In the genomic region with DNA sequence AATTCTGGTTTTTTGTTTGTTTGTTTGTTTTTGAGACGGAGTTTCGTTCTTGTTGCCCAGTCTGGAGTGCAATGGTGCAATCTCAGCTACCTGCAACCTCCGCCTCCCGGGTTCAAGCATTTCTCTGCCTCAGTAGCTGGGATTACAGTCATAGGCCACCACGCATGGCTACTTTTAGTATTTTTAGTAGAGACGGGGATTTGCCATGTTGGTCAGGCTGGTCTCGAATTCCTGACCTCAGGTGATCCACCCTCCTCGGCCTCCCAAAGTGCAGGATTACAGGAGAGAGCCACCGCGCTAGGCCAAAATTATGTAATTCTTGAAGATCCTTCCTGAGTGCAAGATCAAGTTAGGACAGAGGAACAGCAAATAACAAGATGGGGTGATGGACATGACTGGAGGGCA, we compare ENCODE assay signal across 8 cellular contexts. TPM values are rescaled to one million over a fixed set of nuclear protein-coding genes. Genes with fewer than 3 reads are reported as not detected.
DNase-seq lines count a peak whose midpoint lies in the region; ATAC-seq and TF ChIP-seq lines count a peak whose summit lies in the region.

No MANE protein-coding gene starts in this region.

- H3K9me3 ChIP-seq in Peyer's patch (no peaks in the 10 kb centered on the region), esophagus muscularis mucosa (no peaks in the 10 kb centered on the region), prostate gland (no peaks in the 10 kb centered on the region)

- no peak for TF ChIP-seq CTCF in GM06990 (IDR thresholded peaks at IDR 0.05; ENCODE audit: insufficient read depth, low read length, poor library complexity, severe bottlenecking)
- no peak for TF ChIP-seq CTCF in Peyer's patch (IDR thresholded peaks at IDR 0.05)
- TF ChIP-seq CTCF in esophagus muscularis mucosa (IDR thresholded peaks at IDR 0.05), result no peak
- TF ChIP-seq CTCF in prostate gland (IDR thresholded peaks at IDR 0.05), result no peak

- H3K27me3 ChIP-seq in GM06990 (replicated peaks; ENCODE audit: control insufficient read depth, insufficient read depth, low read length), result no peaks in the 10 kb centered on the region
- H3K27me3 ChIP-seq in Peyer's patch, result no peaks in the 10 kb centered on the region
- H3K27me3 ChIP-seq in esophagus muscularis mucosa, result no peaks in the 10 kb centered on the region
- H3K27me3 ChIP-seq in prostate gland (replicated peaks; ENCODE audit: insufficient read depth), result no peaks in the 10 kb centered on the region

- TF ChIP-seq EP300 in esophagus muscularis mucosa (IDR thresholded peaks at IDR 0.05), result no peak

- ATAC-seq in GM18909 (IDR thresholded peaks at IDR 0.05; ENCODE audit: poor library complexity, unreplicated experiment) (no peak), HG02884 (IDR thresholded peaks at IDR 0.05; ENCODE audit: unreplicated experiment) (no peak), GM18873 (IDR thresholded peaks at IDR 0.05; ENCODE audit: low FRiP score, unreplicated experiment) (no peak)

- H3K27ac ChIP-seq in Peyer's patch, result peak overlapping the region; percentile 84 to 97 (median 96)
- peak overlapping the region; percentile 91 to 96 (median 94) for H3K27ac ChIP-seq in esophagus muscularis mucosa (replicated peaks in 1 of 4)
- H3K27ac ChIP-seq in prostate gland, result peak overlapping the region; percentile 95 to 96

- H3K4me3 ChIP-seq in GM06990 (replicated peaks; ENCODE audit: low read depth, low read length), result peak overlapping the region; percentile 78
- H3K4me3 ChIP-seq in Peyer's patch, result peak overlapping the region; percentile 65 to 89 (median 74)
- H3K4me3 ChIP-seq in esophagus muscularis mucosa, result peak overlapping the region; percentile 75 to 98 (median 80)
- H3K4me3 ChIP-seq in prostate gland, result peak overlapping the region; percentile 68 to 71

- TF ChIP-seq POLR2A in Peyer's patch (IDR thresholded peaks at IDR 0.05), result no peak
- TF ChIP-seq POLR2A in esophagus muscularis mucosa (IDR thresholded peaks at IDR 0.05; ENCODE audit: low read depth), result no peak
- no peak for TF ChIP-seq POLR2A in prostate gland (IDR thresholded peaks at IDR 0.05)

- peaks cover 0 to 34% (median 5%) of the 10 kb centered on the region in 4 donors for H3K4me1 ChIP-seq in Peyer's patch
- H3K4me1 ChIP-seq in esophagus muscularis mucosa, result peaks cover 0 to 20% (median 10%) of the 10 kb centered on the region in 4 donors
- H3K4me1 ChIP-seq in prostate gland (replicated peaks), result no peaks in the 10 kb centered on the region

- intact Hi-C loops in esophagus muscularis mucosa (cut with DNase I), result loop anchor here (5.0 to 10.0 kb wide), 3 partner anchors 85 to 467 kb away; a partner anchor contains a TSS
- intact Hi-C loops in prostate gland (cut with DNase I), result loop anchor here (5.0 to 10.0 kb wide), 2 partner anchors 83 to 145 kb away; a partner anchor contains a TSS

- WGBS in esophagus muscularis mucosa, result 29% methylated on average over 10 of the region's 10 CpGs
- 20% methylated on average over 10 of the region's 10 CpGs for WGBS in prostate gland

- H3K36me3 ChIP-seq in GM06990 (ENCODE audit: control insufficient read depth, insufficient read depth, low read length) (no peaks in the 10 kb centered on the region), Peyer's patch (peaks cover 0 to 4% (median 0%) of the 10 kb centered on the region in 3 donors), esophagus muscularis mucosa (peaks cover 0 to 10% (median 0%) of the 10 kb centered on the region in 4 donors), prostate gland (no peaks in the 10 kb centered on the region)

- DNase-seq in GM06990 (ENCODE audit: extremely low read depth, insufficient read length), result no peak
- peak in 1 of 3 donors; percentile 49 for DNase-seq in Peyer's patch
- peak; percentile 92 for DNase-seq in esophagus muscularis mucosa (ENCODE audit: extremely low spot score)
- no peak for DNase-seq in prostate gland (ENCODE audit: low spot score)
- DNase-seq in germinal center (ENCODE audit: low spot score), result no peak

RNA-seq across cellular contexts. Expression of a gene that starts 0.7 kb away (rescaled TPM):
- 100 to 1,000 TPM in 1 of 4 donors, 10 to 100 TPM in 2, 1 to 10 TPM in 1; 7.4 to 140 (median 19.0) TPM for total RNA-seq in Peyer's patch
- total RNA-seq in esophagus muscularis mucosa, result 10 to 100 TPM; 10.8 to 18.4 (median 15.9) TPM
- 10 to 100 TPM; 25.6 to 32.6 TPM for total RNA-seq in prostate gland
